Comparison of ENCODE assay signal across 24 cellular contexts in genomic region chr2:67091681-67092080, GRCh38.
DNase-seq lines count a peak whose midpoint lies in the region.
"Had no signal": no experiment of that assay in that cellular context is flagged by ENCODE, and none has a peak within 500 bp of the region (broad histone marks: within the 10 kb centered on the region; RNA-seq: fewer than 3 reads in every experiment).

No MANE protein-coding gene starts in this region.

- in situ Hi-C loops in SK-MEL-5 (cut with HindIII; ENCODE audit: low pct_unique_long_range_greater_than_20kb, low sequenced_read_pairs), result no loop called here

- peak; percentile 57 for DNase-seq in SK-MEL-5 (ENCODE audit: low read depth, low spot score)
- DNase-seq in foreskin melanocyte, result peak; percentile 69
- DNase-seq in activated T-cell treated with anti-CD3 and anti-CD28 coated beads for 4 hours, result no peak
- no peak for DNase-seq in globus pallidus (ENCODE audit: low spot score)
- DNase-seq: 8988T; ACHN; AML-193; BE2C; C1 segment of cervical spinal cord; Caco-2; Calu3; CD4-positive, alpha-beta memory T cell; CD4-positive, alpha-beta T cell; CD4-positive, CD25-positive, alpha-beta regulatory T cell; CD8-positive, alpha-beta memory T cell; CD8-positive, alpha-beta T cell; COR-L47; DMS 273 treated with DMSO at 0.1 percent for 48 hours; DMS153; DMS53; DMS79; DMS79 treated with DMSO at 0.1 percent for 48 hours; DND-41; EL had no signal

Comparison
In these comparisons a context has a peak if more than half of its experiments do, and no peak if none do; other contexts are left out.
1. DNase-seq: peak in SK-MEL-5 (single experiment) and foreskin melanocyte (single experiment); none in activated T-cell treated with anti-CD3 and anti-CD28 coated beads for 4 hours (single experiment) and globus pallidus (single experiment).